17 cellular contexts compared by ENCODE assay signal in genomic region chr2:83517727-83518368, GRCh38.
"Had no signal": no experiment of that assay in that cellular context is flagged by ENCODE, and none has a peak within 500 bp of the region (broad histone marks: within the 10 kb centered on the region; RNA-seq: fewer than 3 reads in every experiment).

No MANE protein-coding gene starts in this region.

- DNase-seq: activated CD4-positive, alpha-beta T cell treated with anti-CD3 and anti-CD28 coated beads for 1 hour; activated CD4-positive, alpha-beta T cell treated with anti-CD3 and anti-CD28 coated beads, Interleukin-2, amount 50 U/mL, for 48 hours; activated gamma-delta T cell treated with Interleukin-2 at 50 U/mL for 16 hours; activated T-cell treated with anti-CD3 and anti-CD28 coated beads, Interleukin-2, amount 50 U/mL, for 48 hours; aorta; dorsolateral prefrontal cortex; foreskin fibroblast; mammary epithelial cell; naive thymus-derived CD4-positive, alpha-beta T cell; stimulated activated CD4-positive, alpha-beta T cell treated with anti-CD3 and anti-CD28 coated beads, Interleukin-4, amount 100 ng/mL, for 4 hours; thyroid gland had no signal

- H3K4me3 ChIP-seq: dorsolateral prefrontal cortex, esophagus muscularis mucosa, skin epidermis, thyroid gland, vagina had no signal

- FAIRE-seq: bronchial epithelial cell, islet of Langerhans had no signal

- H3K9me3 ChIP-seq: neutrophil, thyroid gland, vagina had no signal

- H3K36me3 ChIP-seq: esophagus muscularis mucosa, neutrophil, thyroid gland, vagina had no signal

- H3K27me3 ChIP-seq: dorsolateral prefrontal cortex, esophagus muscularis mucosa, neutrophil, thyroid gland, vagina had no signal

- H3K4me1 ChIP-seq: esophagus muscularis mucosa, thyroid gland, vagina had no signal

- ATAC-seq: naive thymus-derived CD4-positive, alpha-beta T cell had no signal

- H3K27ac ChIP-seq: dorsolateral prefrontal cortex, esophagus muscularis mucosa, neutrophil, skin epidermis, thyroid gland, vagina had no signal
